In the genomic region with DNA sequence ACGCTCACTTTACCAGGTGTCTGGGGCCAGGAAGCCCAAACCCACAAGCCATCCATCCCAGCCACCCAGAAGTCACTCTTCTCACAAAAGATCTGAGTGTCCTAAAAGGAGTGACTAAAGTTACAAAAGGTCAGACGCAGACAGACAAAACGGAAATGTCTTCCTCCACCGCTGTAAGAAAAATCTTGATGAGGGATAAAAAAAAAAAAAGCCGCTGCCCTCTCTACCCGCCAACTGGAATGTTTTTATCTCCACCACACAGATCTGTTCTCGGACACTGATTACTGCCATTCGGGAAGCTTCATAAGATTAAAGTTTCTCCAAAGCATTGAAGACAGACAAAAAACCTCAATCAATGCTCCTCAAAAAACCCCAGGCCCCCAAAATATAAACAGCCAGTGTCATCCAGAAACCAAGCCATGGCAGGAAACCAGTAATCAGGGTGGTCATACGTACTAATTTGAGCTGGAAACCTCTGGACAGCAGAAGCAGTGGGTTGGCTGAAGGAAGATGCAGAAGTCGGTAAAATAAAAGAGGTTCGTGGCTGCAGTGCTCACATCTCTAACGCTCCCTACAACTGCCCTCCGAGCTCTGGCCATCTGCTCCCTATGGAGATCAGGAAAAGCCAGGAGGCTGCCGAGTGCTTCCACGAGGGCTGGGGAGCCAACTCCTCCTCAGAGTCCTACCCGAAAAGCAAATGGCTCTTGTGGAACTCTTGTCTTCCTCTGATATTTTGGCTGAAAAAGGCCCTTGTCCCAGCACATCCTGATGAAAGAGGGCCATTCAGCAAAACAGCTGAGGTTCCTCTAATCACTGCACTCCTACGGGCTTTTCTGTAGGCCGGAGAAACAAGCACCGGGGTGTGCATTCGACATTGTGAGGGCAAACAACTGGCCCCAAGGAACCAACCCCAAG, we compare ENCODE assay signal across 10 cellular contexts. TPM values are rescaled to one million over a fixed set of nuclear protein-coding genes. Genes with fewer than 3 reads are reported as not detected.
DNase-seq lines count a peak whose midpoint lies in the region; ATAC-seq lines count a peak whose summit lies in the region.
"Had no signal": no experiment of that assay in that cellular context is flagged by ENCODE, and none has a peak within 500 bp of the region (broad histone marks: within the 10 kb centered on the region; RNA-seq: fewer than 3 reads in every experiment).

No MANE protein-coding gene starts in this region.

- no peaks in the 10 kb centered on the region for H3K27me3 ChIP-seq in CD8-positive, alpha-beta memory T cell (ENCODE audit: insufficient read depth, low read length, poor library complexity, severe bottlenecking)

- H3K27ac ChIP-seq in CD8-positive, alpha-beta memory T cell (ENCODE audit: low read depth, low read length), result no peak overlapping the region

- peak; percentile 5 for ATAC-seq in HG03354 (IDR thresholded peaks at IDR 0.05; ENCODE audit: poor library complexity, severe bottlenecking, unreplicated experiment)
- peak; percentile 44 for ATAC-seq in stimulated activated memory B cell treated with anti-CD40 and anti-IgM and Interleukin-4, amounts not matched to agents 10 μg/mL and 1 μg/mL and 100 μg/mL, for 72 hours

- no peak overlapping the region for H3K27ac Mint-ChIP-seq in activated naive CD8-positive, alpha-beta T cell
- peak overlapping the region; percentile 64 for H3K27ac Mint-ChIP-seq in stimulated activated memory B cell treated with anti-CD40 and anti-IgM and Interleukin-4, amounts not matched to agents 10 μg/mL and 1 μg/mL and 100 μg/mL, for 72 hours
- H3K27ac Mint-ChIP-seq in CD8-positive, alpha-beta memory T cell, result peak overlapping the region in 4 of 8 donors; percentile 20 to 65 (median 28)

- H3K9me3 ChIP-seq in CD8-positive, alpha-beta memory T cell (ENCODE audit: low read length), result no peaks in the 10 kb centered on the region

- peak; percentile 72 for DNase-seq in iris pigment epithelial cell (ENCODE audit: low read depth)
- no peak for DNase-seq in activated gamma-delta T cell treated with Interleukin-2 at 50 U/mL for 16 hours
- no peak for DNase-seq in NCI-H2196 treated with DMSO at 0.1 percent for 48 hours (lab: John Stamatoyannopoulos, UW; ENCODE audit: unreplicated experiment)
- no peak for DNase-seq in CD8-positive, alpha-beta memory T cell
- no peak for DNase-seq in EL
- DNase-seq: cortex of kidney, NCI-H774 had no signal

- H3K27me3 Mint-ChIP-seq in activated naive CD8-positive, alpha-beta T cell, result no peaks in the 10 kb centered on the region
- no peaks in the 10 kb centered on the region for H3K27me3 Mint-ChIP-seq in stimulated activated memory B cell treated with anti-CD40 and anti-IgM and Interleukin-4, amounts not matched to agents 10 μg/mL and 1 μg/mL and 100 μg/mL, for 72 hours
- no peaks in the 10 kb centered on the region for H3K27me3 Mint-ChIP-seq in CD8-positive, alpha-beta memory T cell

- H3K4me3 Mint-ChIP-seq in activated naive CD8-positive, alpha-beta T cell, result peak overlapping the region; percentile 30
- H3K4me3 Mint-ChIP-seq in stimulated activated memory B cell treated with anti-CD40 and anti-IgM and Interleukin-4, amounts not matched to agents 10 μg/mL and 1 μg/mL and 100 μg/mL, for 72 hours, result no peak overlapping the region
- no peak overlapping the region for H3K4me3 Mint-ChIP-seq in CD8-positive, alpha-beta memory T cell

- POLR2A ChIA-PET in CD8-positive, alpha-beta memory T cell (lab: Charles Lee), result no interaction called here

- no peak overlapping the region for H3K4me3 ChIP-seq in CD8-positive, alpha-beta memory T cell (ENCODE audit: low read length)

- H3K36me3 Mint-ChIP-seq in activated naive CD8-positive, alpha-beta T cell, result peaks cover 3% of the 10 kb centered on the region
- H3K36me3 Mint-ChIP-seq in stimulated activated memory B cell treated with anti-CD40 and anti-IgM and Interleukin-4, amounts not matched to agents 10 μg/mL and 1 μg/mL and 100 μg/mL, for 72 hours, result peaks cover 28% of the 10 kb centered on the region
- H3K36me3 Mint-ChIP-seq in CD8-positive, alpha-beta memory T cell, result peaks cover 0 to 55% (median 14%) of the 10 kb centered on the region in 3 donors

- H3K4me1 ChIP-seq in CD8-positive, alpha-beta memory T cell (ENCODE audit: insufficient read depth, low read length), result peaks cover 5% of the 10 kb centered on the region

- CTCF ChIA-PET in CD8-positive, alpha-beta memory T cell (lab: Charles Lee), result no interaction called here

- no peaks in the 10 kb centered on the region for H3K9me3 Mint-ChIP-seq in activated naive CD8-positive, alpha-beta T cell (ENCODE audit: low read depth)
- H3K9me3 Mint-ChIP-seq in stimulated activated memory B cell treated with anti-CD40 and anti-IgM and Interleukin-4, amounts not matched to agents 10 μg/mL and 1 μg/mL and 100 μg/mL, for 72 hours, result no peaks in the 10 kb centered on the region
- no peaks in the 10 kb centered on the region for H3K9me3 Mint-ChIP-seq in CD8-positive, alpha-beta memory T cell

- H3K4me1 Mint-ChIP-seq in activated naive CD8-positive, alpha-beta T cell (ENCODE audit: low read depth), result peaks cover 21% of the 10 kb centered on the region
- peaks cover 45% of the 10 kb centered on the region for H3K4me1 Mint-ChIP-seq in stimulated activated memory B cell treated with anti-CD40 and anti-IgM and Interleukin-4, amounts not matched to agents 10 μg/mL and 1 μg/mL and 100 μg/mL, for 72 hours
- H3K4me1 Mint-ChIP-seq in CD8-positive, alpha-beta memory T cell, result peaks cover 20 to 52% (median 27%) of the 10 kb centered on the region in 3 donors

- no peaks in the 10 kb centered on the region for H3K36me3 ChIP-seq in CD8-positive, alpha-beta memory T cell (ENCODE audit: insufficient read depth, low read length)

RNA-seq across cellular contexts. Expression of gene SSH1, which starts 30.3 kb away (rescaled TPM):
- 10 to 100 TPM; 38.4 to 42.4 TPM for total RNA-seq in CD8-positive, alpha-beta memory T cell
- polyA plus RNA-seq in CD8-positive, alpha-beta memory T cell, result 12.0 TPM

RNA-seq across cellular contexts. Expression of gene DAO, which starts 52.8 kb away (rescaled TPM):
- total RNA-seq in CD8-positive, alpha-beta memory T cell, result not detected
- not detected for polyA plus RNA-seq in CD8-positive, alpha-beta memory T cell
